1 cellular context compared by ENCODE assay signal in genomic region chr16:21218135-21218534, GRCh38.
TF ChIP-seq lines count a peak whose summit lies in the region.

No MANE protein-coding gene starts in this region.

TF ChIP-seq in GM12878, 131 proteins besides CTCF, POLR2A, EP300 and RAD21:
- TF ChIP-seq HDAC2 (IDR thresholded peaks at IDR 0.05) (no peak), NFXL1 (IDR thresholded peaks at IDR 0.05; ENCODE audit: borderline replicate concordance) (no peak), E2F8 (IDR thresholded peaks at IDR 0.05; ENCODE audit: low read depth, partially characterized antibody) (no peak), E4F1 (IDR thresholded peaks at IDR 0.05; ENCODE audit: borderline replicate concordance, partially characterized antibody) (peak; percentile 17)
